ENCODE assay signal across 20 cellular contexts in the genomic region with DNA sequence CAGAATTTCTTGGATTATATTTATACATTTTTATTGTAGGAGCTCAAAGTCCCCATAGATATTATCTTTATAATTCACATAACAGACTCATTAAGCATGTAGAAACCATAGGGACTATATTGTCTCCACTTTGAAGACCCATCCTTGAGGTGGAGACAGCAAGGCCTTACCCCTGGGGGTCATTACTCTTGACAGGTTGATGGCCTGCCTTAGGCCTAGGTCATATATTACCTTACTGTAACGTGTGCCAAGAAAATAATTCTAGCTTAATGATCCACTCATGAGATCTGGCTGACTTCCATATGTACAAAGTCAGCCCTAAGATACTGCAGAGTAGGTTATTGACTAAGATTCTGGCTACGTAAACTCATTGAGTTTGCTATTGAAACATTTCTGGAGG.
A peak's percentile ranks its signal among the peaks of the same experiment; 100 is the strongest.
DNase-seq lines count a peak whose midpoint lies in the region; ATAC-seq lines count a peak whose summit lies in the region.
"Had no signal": no experiment of that assay in that cellular context is flagged by ENCODE, and none has a peak within 500 bp of the region (broad histone marks: within the 10 kb centered on the region; RNA-seq: fewer than 3 reads in every experiment).

No MANE protein-coding gene starts in this region.

- no peaks in the 10 kb centered on the region for H3K36me3 Mint-ChIP-seq in activated CD4-positive, alpha-beta memory T cell treated with anti-CD3 and anti-CD28 coated beads for 36 hours
- H3K36me3 Mint-ChIP-seq in activated CD4-positive, alpha-beta T cell treated with anti-CD3 and anti-CD28 coated beads for 36 hours (ENCODE audit: low read depth), result peaks cover 1% of the 10 kb centered on the region

- no peak for ATAC-seq in activated CD4-positive, alpha-beta T cell treated with anti-CD3 and anti-CD28 coated beads for 36 hours
- no peak for ATAC-seq in GM19397 (IDR thresholded peaks at IDR 0.05; ENCODE audit: unreplicated experiment)
- ATAC-seq: GM12878, HCT116 had no signal

- POLR2A ChIA-PET in activated CD4-positive, alpha-beta memory T cell treated with anti-CD3 and anti-CD28 coated beads for 36 hours (lab: Charles Lee), result no interaction called here
- POLR2A ChIA-PET in activated CD4-positive, alpha-beta T cell treated with anti-CD3 and anti-CD28 coated beads for 36 hours (lab: Charles Lee), result no interaction called here

- H3K27ac Mint-ChIP-seq in activated CD4-positive, alpha-beta memory T cell treated with anti-CD3 and anti-CD28 coated beads for 36 hours, result no peak overlapping the region
- H3K27ac Mint-ChIP-seq in activated CD4-positive, alpha-beta T cell treated with anti-CD3 and anti-CD28 coated beads for 36 hours, result no peak overlapping the region
- H3K27ac Mint-ChIP-seq: B cell had no signal

- DNase-seq in NCI-H2196 (lab: John Stamatoyannopoulos, UW; ENCODE audit: unreplicated experiment), result peak; percentile 19
- DNase-seq in NCI-H2196 treated with DMSO at 0.1 percent for 48 hours (lab: John Stamatoyannopoulos, UW; ENCODE audit: unreplicated experiment), result no peak
- DNase-seq in NCI-H446 treated with DMSO at 0.1 percent for 48 hours (lab: John Stamatoyannopoulos, UW), result peak; percentile 56
- DNase-seq in kidney tubule cell (ENCODE audit: low spot score), result peak; percentile 46
- DNase-seq in renal cortical epithelial cell (ENCODE audit: low read depth), result peak; percentile 69
- no peak for DNase-seq in activated CD4-positive, alpha-beta memory T cell treated with anti-CD3 and anti-CD28 coated beads for 36 hours
- no peak for DNase-seq in activated CD4-positive, alpha-beta T cell treated with anti-CD3 and anti-CD28 coated beads for 36 hours
- DNase-seq: DMS 273 treated with DMSO at 0.1 percent for 48 hours, GF-D8, GOT3, KG1, NCI-H1436, NCI-H1930, NCI-H2171, NCI-H748 treated with DMSO at 0.1 percent for 48 hours, SHP77 had no signal

- no peak overlapping the region for H3K4me3 Mint-ChIP-seq in activated CD4-positive, alpha-beta memory T cell treated with anti-CD3 and anti-CD28 coated beads for 36 hours
- no peak overlapping the region for H3K4me3 Mint-ChIP-seq in activated CD4-positive, alpha-beta T cell treated with anti-CD3 and anti-CD28 coated beads for 36 hours
- H3K4me3 Mint-ChIP-seq: B cell had no signal

- H3K9me3 Mint-ChIP-seq in activated CD4-positive, alpha-beta memory T cell treated with anti-CD3 and anti-CD28 coated beads for 36 hours, result peaks cover 3% of the 10 kb centered on the region
- peaks cover 3% of the 10 kb centered on the region for H3K9me3 Mint-ChIP-seq in activated CD4-positive, alpha-beta T cell treated with anti-CD3 and anti-CD28 coated beads for 36 hours (ENCODE audit: low read depth)

- no peaks in the 10 kb centered on the region for H3K27me3 Mint-ChIP-seq in activated CD4-positive, alpha-beta memory T cell treated with anti-CD3 and anti-CD28 coated beads for 36 hours
- H3K27me3 Mint-ChIP-seq in activated CD4-positive, alpha-beta T cell treated with anti-CD3 and anti-CD28 coated beads for 36 hours, result no peaks in the 10 kb centered on the region
- H3K27me3 Mint-ChIP-seq: B cell had no signal

- intact Hi-C loops in activated CD4-positive, alpha-beta memory T cell treated with anti-CD3 and anti-CD28 coated beads for 36 hours (cut with micrococcal nuclease), result no loop called here
- intact Hi-C loops in activated CD4-positive, alpha-beta T cell treated with anti-CD3 and anti-CD28 coated beads for 36 hours (cut with DNase I, micrococcal nuclease), result no loop called here

- H3K4me1 Mint-ChIP-seq in activated CD4-positive, alpha-beta memory T cell treated with anti-CD3 and anti-CD28 coated beads for 36 hours (ENCODE audit: low read depth), result peaks cover 1% of the 10 kb centered on the region
- peaks cover 1% of the 10 kb centered on the region for H3K4me1 Mint-ChIP-seq in activated CD4-positive, alpha-beta T cell treated with anti-CD3 and anti-CD28 coated beads for 36 hours
- H3K4me1 Mint-ChIP-seq: B cell had no signal

- CTCF ChIA-PET in activated CD4-positive, alpha-beta memory T cell treated with anti-CD3 and anti-CD28 coated beads for 36 hours (lab: Charles Lee), result interaction anchor here (0.6 to 1.3 kb wide), 2 partner anchors 180 to 433 kb away, joined by 3 to 4 read pairs; no protein-coding TSS in a partner anchor
- CTCF ChIA-PET in activated CD4-positive, alpha-beta T cell treated with anti-CD3 and anti-CD28 coated beads for 36 hours (lab: Charles Lee), result interaction anchor here (0.7 to 1.4 kb wide), 4 partner anchors 9 to 32 kb away, joined by 3 to 4 read pairs (median 3); no protein-coding TSS in a partner anchor

Comparison
In these comparisons a context has a peak if more than half of its experiments do, and no peak if none do; other contexts are left out.
1. DNase-seq: peak in NCI-H2196 (single experiment), NCI-H446 treated with DMSO at 0.1 percent for 48 hours (single experiment), kidney tubule cell (single experiment) and renal cortical epithelial cell (single experiment); none in NCI-H2196 treated with DMSO at 0.1 percent for 48 hours (single experiment), activated CD4-positive, alpha-beta memory T cell treated with anti-CD3 and anti-CD28 coated beads for 36 hours (single experiment) and activated CD4-positive, alpha-beta T cell treated with anti-CD3 and anti-CD28 coated beads for 36 hours (single experiment).